In the genomic region with DNA sequence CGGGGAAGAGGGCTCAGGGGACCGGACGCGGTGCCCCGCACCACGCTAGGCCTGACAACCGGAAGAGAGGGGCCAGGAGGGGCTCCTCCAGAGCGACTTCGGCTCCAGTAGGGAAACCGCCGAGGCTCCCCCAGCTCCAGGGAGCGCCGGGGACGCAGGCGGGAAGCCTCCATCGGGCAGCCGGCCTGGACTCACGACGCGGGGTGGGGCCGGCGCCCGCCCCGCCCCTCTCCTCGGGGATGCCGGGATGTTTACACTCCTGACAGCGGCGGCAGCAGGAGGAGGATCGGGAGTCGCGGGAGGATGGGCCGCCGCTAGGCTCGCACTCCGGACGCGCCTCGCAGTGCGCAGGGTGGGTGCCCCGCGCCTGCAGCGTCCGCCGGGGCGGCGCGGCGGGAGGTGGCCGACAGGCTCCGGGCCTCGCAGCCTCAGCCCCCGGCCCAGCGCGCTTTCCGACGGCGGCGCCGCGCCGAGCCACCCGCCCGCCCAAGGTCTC, we compare ENCODE assay signal across 8 cellular contexts. TPM values are rescaled to one million over a fixed set of nuclear protein-coding genes. Genes with fewer than 3 reads are reported as not detected.
DNase-seq lines count a peak whose midpoint lies in the region; ATAC-seq and TF ChIP-seq lines count a peak whose summit lies in the region.

A gene (plus strand): TSS at position 254 of the 496 bp plus-strand sequence. CDS start 75,583 bp downstream, outside the sequence.

- ATAC-seq in GM19025 (IDR thresholded peaks at IDR 0.05; ENCODE audit: low read depth, unreplicated experiment) (peak; percentile 52), HG03196 (IDR thresholded peaks at IDR 0.05; ENCODE audit: unreplicated experiment) (peak; percentile 55)
- ATAC-seq in activated CD4-positive, CD25-positive, alpha-beta regulatory T cell treated with anti-CD3 and anti-CD28 coated beads, Interleukin-2, amount 50 U/mL, for 24 hours, result peak; percentile 33 to 42

- DNase-seq in AML-193 (lab: John Stamatoyannopoulos, UW) (peak; percentile 42 to 54), NCI-H345 treated with DMSO at 0.1 percent for 48 hours (lab: John Stamatoyannopoulos, UW; ENCODE audit: unreplicated experiment) (peak; percentile 63), kidney epithelial cell (ENCODE audit: low read depth) (no peak)
- DNase-seq in stimulated activated CD4-positive, alpha-beta T cell treated with anti-CD3 and anti-CD28 coated beads, Interleukin-15, amount 100 ng/mL, for 1 hour (ENCODE audit: low read depth in 1 of 2, low spot score in 1 of 2), result peak; percentile 31 to 46

- peak within 1 kb of the TSS; percentile 86 for H3K27ac ChIP-seq in cingulate gyrus (ENCODE audit: low read depth, low read length)

- no peaks in the 10 kb centered on the region for H3K27me3 ChIP-seq in kidney epithelial cell (ENCODE audit: control insufficient read depth, insufficient read depth, low read length)

- H3K36me3 ChIP-seq in kidney epithelial cell (ENCODE audit: control insufficient read depth, insufficient read depth, low read length), result no peaks in the 10 kb centered on the region

- no peak for TF ChIP-seq CTCF in kidney epithelial cell (IDR thresholded peaks at IDR 0.05; ENCODE audit: insufficient read depth, low read length, poor library complexity, severe bottlenecking)

- H3K4me3 ChIP-seq in kidney epithelial cell (ENCODE audit: low read depth, low read length), result peak within 1 kb of the TSS; percentile 94

RNA-seq across cellular contexts. Expression of the gene that starts here (rescaled TPM):
- 27.7 and 30.0 TPM in 2 replicates for total RNA-seq in kidney epithelial cell
